In the genomic region with DNA sequence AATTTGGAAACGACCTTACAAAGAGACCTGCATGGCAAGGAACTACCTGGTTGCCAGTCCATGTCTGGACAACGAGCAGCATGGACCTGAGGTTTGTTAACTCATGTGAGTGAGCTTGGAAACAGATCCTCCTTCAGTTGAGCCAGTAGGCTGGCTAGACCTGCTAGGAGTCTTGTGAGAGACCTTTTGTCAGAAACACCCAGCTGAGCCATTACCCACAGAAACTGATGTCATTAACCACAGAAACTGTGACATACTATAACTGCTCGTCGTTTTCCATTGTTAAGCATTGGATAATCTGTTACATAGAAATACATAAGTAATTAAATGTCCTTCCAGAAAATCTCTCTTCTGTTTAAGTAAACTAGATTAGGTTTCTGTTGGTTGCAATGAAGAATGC, we compare ENCODE assay signal across 14 cellular contexts.
A peak's percentile ranks its signal among the peaks of the same experiment; 100 is the strongest.
DNase-seq lines count a peak whose midpoint lies in the region; ATAC-seq and TF ChIP-seq lines count a peak whose summit lies in the region.
"Had no signal": no experiment of that assay in that cellular context is flagged by ENCODE, and none has a peak within 500 bp of the region (broad histone marks: within the 10 kb centered on the region; RNA-seq: fewer than 3 reads in every experiment).

No MANE protein-coding gene starts in this region.

- H3K27me3 ChIP-seq in right cardiac atrium (ENCODE audit: control insufficient read depth, insufficient read depth) (no peaks in the 10 kb centered on the region), smooth muscle cell (ENCODE audit: low read depth) (no peaks in the 10 kb centered on the region), mesendoderm (ENCODE audit: insufficient read depth, low read length, poor library complexity) (no peaks in the 10 kb centered on the region)
- H3K27me3 ChIP-seq: heart right ventricle had no signal

- no peak overlapping the region for H3K18ac ChIP-seq in mesendoderm (ENCODE audit: low read length)

- no peak overlapping the region for H2AFZ ChIP-seq in smooth muscle cell (ENCODE audit: low read depth)

- H4K5ac ChIP-seq in mesendoderm (ENCODE audit: low read length), result no peak overlapping the region

- H2AK5ac ChIP-seq in mesendoderm (ENCODE audit: low read length), result no peak overlapping the region

- H3K9me3 ChIP-seq in right cardiac atrium (ENCODE audit: control insufficient read depth, low read length) (no peaks in the 10 kb centered on the region), smooth muscle cell (replicated peaks; ENCODE audit: low read depth) (no peaks in the 10 kb centered on the region)

- DNase-seq in Right ventricle myocardium inferior (ENCODE audit: missing footprints) (peak; percentile 44), right cardiac atrium (no peak), NCI-H2107 treated with DMSO at 0.1 percent for 48 hours (lab: John Stamatoyannopoulos, UW; ENCODE audit: unreplicated experiment) (peak; percentile 16), smooth muscle cell (lab: John Stamatoyannopoulos, UW; ENCODE audit: unreplicated experiment) (no peak), mesendoderm (no peak), ureter (ENCODE audit: low spot score) (no peak), NCI-H2171 (lab: John Stamatoyannopoulos, UW) (no peak)
- DNase-seq: activated CD4-positive, alpha-beta T cell treated with anti-CD3 and anti-CD28 coated beads, Interleukin-2, amount 10 ng/mL, durations not matched to agents 7 days and 5 days; Calu3; heart right ventricle; NCI-H1105; NCI-H446 treated with DMSO at 0.1 percent for 48 hours had no signal

- ATAC-seq in Right ventricle myocardium inferior, result no peak
- no peak for ATAC-seq in right cardiac atrium
- peak; percentile 66 for ATAC-seq in HG02973 (IDR thresholded peaks at IDR 0.05; ENCODE audit: unreplicated experiment)
- ATAC-seq: HCT116, heart right ventricle had no signal

- H3K4me1 ChIP-seq in right cardiac atrium (ENCODE audit: control insufficient read depth, insufficient read depth, low read length) (no peaks in the 10 kb centered on the region), smooth muscle cell (ENCODE audit: low read depth) (no peaks in the 10 kb centered on the region), mesendoderm (ENCODE audit: control insufficient read depth, low read depth, low read length) (no peaks in the 10 kb centered on the region)
- H3K4me1 ChIP-seq: heart right ventricle had no signal

- no peak overlapping the region for H4K8ac ChIP-seq in mesendoderm (ENCODE audit: low read depth, low read length)

- no peak overlapping the region for H2BK5ac ChIP-seq in mesendoderm (ENCODE audit: low read length)

- no peaks in the 10 kb centered on the region for H3F3A ChIP-seq in smooth muscle cell (ENCODE audit: low read depth)

- H3K4ac ChIP-seq in mesendoderm (ENCODE audit: low read depth, low read length), result no peak overlapping the region

- intact Hi-C loops in Right ventricle myocardium inferior (cut with DNase I), result no loop called here
- intact Hi-C loops in right cardiac atrium (cut with DNase I), result no loop called here

- H3K79me2 ChIP-seq in smooth muscle cell (ENCODE audit: low read depth), result no peaks in the 10 kb centered on the region
- H3K79me2 ChIP-seq in mesendoderm (ENCODE audit: control insufficient read depth, insufficient read depth, low read length), result no peaks in the 10 kb centered on the region

- H3K4me3 ChIP-seq in right cardiac atrium (ENCODE audit: low read length) (no peak overlapping the region), smooth muscle cell (no peak overlapping the region), mesendoderm (ENCODE audit: low read length) (no peak overlapping the region)
- H3K4me3 ChIP-seq: heart right ventricle had no signal

- no peak overlapping the region for H2BK120ac ChIP-seq in mesendoderm (ENCODE audit: low read depth, low read length)

- H3K9ac ChIP-seq in smooth muscle cell (ENCODE audit: low read depth) (no peak overlapping the region), mesendoderm (ENCODE audit: low read length) (no peak overlapping the region)

- no peak overlapping the region for H2BK15ac ChIP-seq in mesendoderm (replicated peaks; ENCODE audit: low read depth)

- H3K79me1 ChIP-seq in mesendoderm (ENCODE audit: low read length), result no peaks in the 10 kb centered on the region

- no peak overlapping the region for H3K27ac ChIP-seq in right cardiac atrium (ENCODE audit: low read length)
- peak overlapping the region; percentile 41 for H3K27ac ChIP-seq in smooth muscle cell (ENCODE audit: low read depth)
- no peak overlapping the region for H3K27ac ChIP-seq in mesendoderm (ENCODE audit: low read depth, low read length)
- H3K27ac ChIP-seq: heart right ventricle had no signal

- H4K20me1 ChIP-seq in smooth muscle cell (ENCODE audit: low read depth), result no peaks in the 10 kb centered on the region

- H3K23ac ChIP-seq in mesendoderm (ENCODE audit: low read length), result no peak overlapping the region

- TF ChIP-seq CTCF in smooth muscle cell (IDR thresholded peaks at IDR 0.05; ENCODE audit: borderline replicate concordance, insufficient read depth, poor library complexity, severe bottlenecking), result no peak

- no peak overlapping the region for H3K56ac ChIP-seq in mesendoderm (ENCODE audit: low read length)

- 85% methylated on average over 4 of the region's 4 CpGs for WGBS in right cardiac atrium
- 83% methylated on average over 4 of the region's 4 CpGs for WGBS in smooth muscle cell (ENCODE audit: low lambda C conversion rate)
- no CpG with 5 or more reads among the region's 4 CpGs for WGBS in mesendoderm (ENCODE audit: extremely low coverage, insufficient coverage, low lambda C conversion rate)

- no peak overlapping the region for H3K4me2 ChIP-seq in smooth muscle cell
- no peak overlapping the region for H3K4me2 ChIP-seq in mesendoderm (ENCODE audit: low read length)

- H3K36me3 ChIP-seq in smooth muscle cell (ENCODE audit: low read depth) (no peaks in the 10 kb centered on the region), mesendoderm (ENCODE audit: control insufficient read depth, insufficient read depth, low read length) (no peaks in the 10 kb centered on the region)
- H3K36me3 ChIP-seq: heart right ventricle had no signal

Comparison
In these comparisons a context has a peak if more than half of its experiments do, and no peak if none do; other contexts are left out.
1. DNase-seq: peak in Right ventricle myocardium inferior (single experiment) and NCI-H2107 treated with DMSO at 0.1 percent for 48 hours (single experiment); none in right cardiac atrium (0 of 3), smooth muscle cell (single experiment), mesendoderm (single experiment), ureter (single experiment) and NCI-H2171 (single experiment).